1 cellular context compared by ENCODE assay signal in genomic region chr1:153919879-153920852, GRCh38.
TF ChIP-seq lines count a peak whose summit lies in the region.

No MANE protein-coding gene starts in this region.

TF ChIP-seq in H1, 55 proteins besides CTCF, POLR2A, EP300 and RAD21:
- no peak for TF ChIP-seq CREB1 (IDR thresholded peaks at IDR 0.05)
- no peak for TF ChIP-seq POLR2AphosphoS5 (IDR thresholded peaks at IDR 0.05; ENCODE audit: low read depth, low read length)
- no peak for TF ChIP-seq HDAC2 (IDR thresholded peaks at IDR 0.05; ENCODE audit: borderline replicate concordance in 1 of 2, low read depth in 2 of 2, low read length in 2 of 2)
- TF ChIP-seq RBBP5 (IDR thresholded peaks at IDR 0.05; ENCODE audit: borderline replicate concordance, low read depth, low read length): no peak
- no peak for TF ChIP-seq CHD1 (IDR thresholded peaks at IDR 0.05; ENCODE audit: low read depth, low read length)
- TF ChIP-seq BACH1 (IDR thresholded peaks at IDR 0.05; ENCODE audit: low read length): no peak
